ENCODE assay signal across 13 cellular contexts in the genomic region with DNA sequence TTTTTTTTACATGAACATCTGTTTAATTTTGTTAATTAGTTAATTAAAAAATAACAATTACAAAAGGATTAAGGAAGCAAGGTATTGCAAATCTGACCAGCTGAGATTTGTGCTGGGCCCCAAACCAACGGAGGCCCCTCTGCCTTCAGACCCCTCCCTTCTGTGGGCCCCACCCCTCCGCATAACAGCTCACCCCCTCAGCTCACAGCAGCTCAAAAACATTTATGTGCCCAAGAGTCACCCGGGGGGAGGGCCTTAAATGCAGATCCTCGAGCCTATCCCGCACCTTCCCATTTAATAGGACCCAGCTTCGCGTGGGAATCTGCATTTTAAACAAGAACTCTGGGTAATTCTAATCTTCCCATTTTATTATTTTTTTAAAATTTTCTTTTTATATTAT.
"Had no signal": no experiment of that assay in that cellular context is flagged by ENCODE, and none has a peak within 500 bp of the region (broad histone marks: within the 10 kb centered on the region; RNA-seq: fewer than 3 reads in every experiment).

No MANE protein-coding gene starts in this region.

- H3K9me3 ChIP-seq: SK-N-SH had no signal

- H3K27ac ChIP-seq: RWPE1 had no signal

- DNase-seq: KBM-7; NCI-H1092; NCI-H345; NCI-H446 treated with DMSO at 0.1 percent for 48 hours; NCI-H526; NK-92 treated with Interleukin-12 subunit alpha and Interleukin-12 subunit beta, amount 100 ng/mL, for 24 hours; PC-3; SHP77; SK-N-SH; SW 1271; T-cell had no signal

- ATAC-seq: Panc1, PC-3, T-cell had no signal
